In the genomic region with DNA sequence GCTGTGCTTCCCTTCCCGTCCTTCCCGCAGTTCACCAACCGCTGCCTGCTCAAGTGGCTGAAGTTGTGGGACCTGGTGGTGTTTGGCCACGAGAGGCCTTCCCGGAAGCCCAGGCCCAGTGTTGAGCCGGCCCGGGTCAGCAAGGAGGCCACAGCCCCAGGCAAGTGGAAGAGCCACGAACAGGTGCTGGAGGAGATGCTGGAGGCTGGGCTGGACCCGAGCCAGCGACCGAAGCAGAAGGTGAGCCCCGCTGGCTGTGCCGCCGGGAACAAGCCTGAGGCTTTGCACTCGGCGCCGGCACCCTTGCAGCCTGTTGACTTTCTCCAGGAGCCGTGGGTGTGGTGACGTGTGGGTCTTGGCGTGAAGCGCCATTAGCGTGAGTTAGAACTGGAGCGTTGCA, we compare ENCODE assay signal across 23 cellular contexts. TPM values are rescaled to one million over a fixed set of nuclear protein-coding genes. Genes with fewer than 3 reads are reported as not detected.
"Had no signal": no experiment of that assay in that cellular context is flagged by ENCODE, and none has a peak within 500 bp of the region (broad histone marks: within the 10 kb centered on the region; RNA-seq: fewer than 3 reads in every experiment).

No MANE protein-coding gene starts in this region.

- H3K9me3 ChIP-seq: MG63 had no signal

- H3K27ac ChIP-seq: SJSA1, SK-N-MC had no signal

- FAIRE-seq: RCC 7860 had no signal

- H3K27me3 ChIP-seq: MG63, SJSA1 had no signal

- DNase-seq: Karpas-422, KG1, MG63, NCI-H1092 treated with DMSO at 0.1 percent for 48 hours, NCI-H1436, NCI-H187, NCI-H2029, NCI-H2081 treated with DMSO at 0.1 percent for 48 hours, NCI-H2171, NCI-H226, NCI-H446, NCI-H510A, NCI-H524 treated with DMSO at 0.1 percent for 48 hours, NCI-H69, NCI-H774, Right ventricle myocardium superior, RPMI8226, SIG-M5, SW 1271 had no signal

- H3K4me3 ChIP-seq: MG63, SJSA1, SK-N-MC had no signal

RNA-seq across cellular contexts. Expression of a gene that starts 9.4 kb away (rescaled TPM):
- total RNA-seq: HT-29, Right ventricle myocardium superior, SJSA1 had no signal

RNA-seq across cellular contexts. Expression of a gene that starts 30.6 kb away (rescaled TPM):
- total RNA-seq: SJSA1 had no signal
